Comparison of ENCODE assay signal across 8 cellular contexts in genomic region chr10:73940634-73941221, GRCh38. TPM values are rescaled to one million over a fixed set of nuclear protein-coding genes. Genes with fewer than 3 reads are reported as not detected.
DNase-seq lines count a peak whose midpoint lies in the region; ATAC-seq and TF ChIP-seq lines count a peak whose summit lies in the region.

No MANE protein-coding gene starts in this region.

- intact Hi-C loops in Panc1 (cut with micrococcal nuclease; ENCODE audit: unreplicated experiment): loop anchor here (1.0 kb wide), 1 partner anchor 54 kb away; no protein-coding TSS in a partner anchor

- peak overlapping the region; percentile 92 for H3K27ac ChIP-seq in Panc1 (ENCODE audit: low read length)

- H3K27me3 ChIP-seq in Panc1 (ENCODE audit: control insufficient read depth, insufficient read depth, low read length): no peaks in the 10 kb centered on the region

- BruUV-seq in Panc1 (replicated peaks; lab: Mats Ljungman, UMichigan): no TSS peak

- CTCF ChIA-PET in Panc1 (lab: Charles Lee): interaction anchor here (0.6 to 2.8 kb wide), 10 partner anchors 21 to 163 kb away, joined by 3 to 50 read pairs (median 6); partner anchors contain the start of genes CAMK2G and PLAU

- TF ChIP-seq CTCF in Panc1 (IDR thresholded peaks at IDR 0.05) (peak; percentile 99), neural crest cell (conservative IDR thresholded peaks at IDR 0.05) (peak; percentile 94)

- peak; percentile 67 for ATAC-seq in HG03135 (IDR thresholded peaks at IDR 0.05; ENCODE audit: unreplicated experiment)
- peak; percentile 98 for ATAC-seq in Panc1
- peak; percentile 93 for ATAC-seq in stimulated activated naive CD8-positive, alpha-beta T cell treated with anti-CD3 and anti-CD28 coated beads, Interleukin-15, Interleukin-2, amounts not matched to agents 100 U/mL and 50 U/mL, for 24 hours

- no peaks in the 10 kb centered on the region for H3K9me3 ChIP-seq in Panc1 (ENCODE audit: control insufficient read depth, insufficient read depth, low read depth, low read length)

- H3K4me3 ChIP-seq in Panc1 (ENCODE audit: low read depth in 2 of 2, low read length in 2 of 2): peak overlapping the region; percentile 2 to 47; a peak in 2 of 4 replicates

- H3K27me3 Mint-ChIP-seq in neural crest cell (ENCODE audit: low read depth): no peaks in the 10 kb centered on the region

- peaks cover 12% of the 10 kb centered on the region for H3K4me1 Mint-ChIP-seq in neural crest cell

- H3K36me3 Mint-ChIP-seq in neural crest cell (ENCODE audit: low read depth): no peaks in the 10 kb centered on the region

- H3K9me3 Mint-ChIP-seq in neural crest cell: no peaks in the 10 kb centered on the region

- H3K27ac Mint-ChIP-seq in neural crest cell (ENCODE audit: unreplicated experiment): peak overlapping the region; percentile 96

- in situ Hi-C loops in Panc1 (cut with HindIII; ENCODE audit: low pct_unique_long_range_greater_than_20kb, low sequenced_read_pairs): no loop called here

- peaks cover 14% of the 10 kb centered on the region for H3K4me1 ChIP-seq in Panc1 (ENCODE audit: control insufficient read depth, insufficient read depth, low read length)

- POLR2A ChIA-PET in Panc1 (lab: Charles Lee): interaction anchor here (0.6 kb wide), 1 partner anchor 9 kb away, joined by 18 read pairs; no protein-coding TSS in a partner anchor

- H3K36me3 ChIP-seq in Panc1 (ENCODE audit: control insufficient read depth, insufficient read depth, low read length): no peaks in the 10 kb centered on the region

- H3K4me3 Mint-ChIP-seq in neural crest cell: peak overlapping the region; percentile 70

- DNase-seq in NCI-H1436 (lab: John Stamatoyannopoulos, UW): peak; percentile 4
- no peak for DNase-seq in NCI-H1436 treated with DMSO at 0.1 percent for 48 hours (lab: John Stamatoyannopoulos, UW)
- no peak for DNase-seq in Panc1 (ENCODE audit: low read depth, low spot score)
- peak; percentile 71 to 74 for DNase-seq in activated T-helper 1 cell treated with anti-CD3 and anti-CD28 coated beads, Interleukin-2, amount 50 U/mL, for 16 hours (ENCODE audit: low read depth in 1 of 2, low spot score in 1 of 2)
- peak; percentile 64 for DNase-seq in fibroblast of peridontal ligament (ENCODE audit: extremely low read depth)
- peak; percentile 82 for DNase-seq in neural crest cell (ENCODE audit: low read depth, low spot score)
- DNase-seq in stimulated activated naive CD8-positive, alpha-beta T cell treated with anti-CD3 and anti-CD28 coated beads, Interleukin-15, Interleukin-2, amounts not matched to agents 100 U/mL and 50 U/mL, for 24 hours: peak; percentile 90

RNA-seq across cellular contexts. Expression of gene PLAU, which starts 29.8 kb away (rescaled TPM):
- total RNA-seq in Panc1 (2021; ENCODE audit: unreplicated experiment): 305 TPM
- polyA plus RNA-seq in Panc1 (2012; ENCODE audit: insufficient read length): 162 TPM
- total RNA-seq in neural crest cell: 3.5 and 4.2 TPM in 2 replicates

RNA-seq across cellular contexts. Expression of gene VCL, which starts 57.2 kb away (rescaled TPM):
- 495 TPM for total RNA-seq in Panc1 (2021; ENCODE audit: unreplicated experiment)
- 227 TPM for polyA plus RNA-seq in Panc1 (2012; ENCODE audit: insufficient read length)
- total RNA-seq in neural crest cell: 64.6 and 74.6 TPM in 2 replicates

Comparison
In these comparisons a context has a peak if more than half of its experiments do, and no peak if none do; other contexts are left out.
1. DNase-seq: peak in NCI-H1436 (single experiment), activated T-helper 1 cell treated with anti-CD3 and anti-CD28 coated beads, Interleukin-2, amount 50 U/mL, for 16 hours (2 of 2), fibroblast of peridontal ligament (single experiment), neural crest cell (single experiment) and stimulated activated naive CD8-positive, alpha-beta T cell treated with anti-CD3 and anti-CD28 coated beads, Interleukin-15, Interleukin-2, amounts not matched to agents 100 U/mL and 50 U/mL, for 24 hours (single experiment); none in NCI-H1436 treated with DMSO at 0.1 percent for 48 hours (single experiment) and Panc1 (single experiment).
2. RNA of gene PLAU, which starts 29.8 kb away (total RNA-seq): 305 TPM in Panc1 (single experiment); 3.5 to 4.2 TPM in neural crest cell; every median in the first group is over 10 times any median in the second.
3. Peak in every context shown above with its lines, with median percentiles within 50 percentile points of each other: ATAC-seq.